ENCODE assay signal across 24 cellular contexts in the genomic region with DNA sequence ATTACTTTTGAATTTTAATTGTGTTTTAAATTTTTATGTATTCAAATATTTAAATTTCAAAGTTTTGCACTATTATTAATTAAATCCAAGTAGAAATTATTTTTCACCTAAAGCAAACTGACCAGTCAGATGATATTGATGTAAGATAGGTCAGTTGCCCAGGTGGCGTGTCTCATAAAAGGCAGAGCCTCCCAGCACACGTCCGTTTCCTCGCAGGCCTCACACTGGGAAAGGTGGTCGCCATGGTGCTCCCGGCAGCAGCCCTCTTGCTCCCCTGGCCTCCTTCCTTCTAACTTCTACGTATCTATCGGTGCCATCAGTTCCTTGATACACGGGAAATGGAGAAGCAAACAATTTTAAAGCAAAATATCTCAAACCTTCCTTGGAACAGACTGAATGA.
"Had no signal": no experiment of that assay in that cellular context is flagged by ENCODE, and none has a peak within 500 bp of the region (broad histone marks: within the 10 kb centered on the region; RNA-seq: fewer than 3 reads in every experiment).

No MANE protein-coding gene starts in this region.

- H3K27ac ChIP-seq: neutrophil, ovary, parathyroid adenoma, psoas muscle, right lobe of liver, sigmoid colon, stomach, thoracic aorta, thyroid gland, tibial nerve, upper lobe of left lung, vagina had no signal

- H3K36me3 ChIP-seq: neutrophil, ovary, right lobe of liver, sigmoid colon, stomach, thoracic aorta, thyroid gland, tibial nerve, upper lobe of left lung, vagina had no signal

- DNase-seq: nephron progenitor cell; nucleus accumbens; ovary; posterior cingulate gyrus; psoas muscle; right cardiac atrium; right lobe of liver; sigmoid colon; small intestine; stimulated activated CD4-positive, alpha-beta T cell treated with anti-CD3 and anti-CD28 coated beads, Interleukin-15, amount 100 ng/mL, for 24 hours; stimulated activated CD4-positive, alpha-beta T cell treated with anti-CD3 and anti-CD28 coated beads, Interleukin-2, amount 100 ng/mL, for 24 hours; stimulated activated CD4-positive, alpha-beta T cell treated with anti-CD3 and anti-CD28 coated beads, Interleukin-2, amount 100 ng/mL, for 48 hours; stimulated activated CD4-positive, alpha-beta T cell treated with anti-CD3 and anti-CD28 coated beads, Interleukin-4, amount 100 ng/mL, for 24 hours; stimulated activated naive B cell treated with anti-CD40 and anti-IgM and Interleukin-4, amounts not matched to agents 10 μg/mL and 1 μg/mL and 100 μg/mL, for 72 hours; stimulated activated naive CD4-positive, alpha-beta T cell treated with Interleukin-2 at 50 U/mL for 16 hours; stomach; thyroid gland; trophoblast cell; upper lobe of left lung had no signal

- H3K27me3 ChIP-seq: ovary, right lobe of liver, thyroid gland, tibial nerve, upper lobe of left lung, vagina had no signal

- H3K4me1 ChIP-seq: parathyroid adenoma, psoas muscle, right lobe of liver, sigmoid colon, stomach, thyroid gland, tibial nerve, upper lobe of left lung, vagina had no signal

- H3K4me3 ChIP-seq: ovary, psoas muscle, right lobe of liver, sigmoid colon, stomach, thoracic aorta, thyroid gland, tibial nerve, upper lobe of left lung, vagina had no signal

- H3K9me3 ChIP-seq: neutrophil, ovary, psoas muscle, right lobe of liver, sigmoid colon, stomach, thoracic aorta, thyroid gland, tibial nerve, upper lobe of left lung, vagina had no signal
